ENCODE assay signal across 10 cellular contexts in genomic region chr5:180208038-180208434, GRCh38. TPM values are rescaled to one million over a fixed set of nuclear protein-coding genes. Genes with fewer than 3 reads are reported as not detected.
DNase-seq lines count a peak whose midpoint lies in the region; ATAC-seq and TF ChIP-seq lines count a peak whose summit lies in the region.
"Had no signal": no experiment of that assay in that cellular context is flagged by ENCODE, and none has a peak within 500 bp of the region (broad histone marks: within the 10 kb centered on the region; RNA-seq: fewer than 3 reads in every experiment).

No MANE protein-coding gene starts in this region.

- no peaks in the 10 kb centered on the region for H3K4me1 ChIP-seq in right cardiac atrium (ENCODE audit: control insufficient read depth, insufficient read depth, low read length)
- H3K4me1 ChIP-seq in smooth muscle cell (ENCODE audit: low read depth): no peaks in the 10 kb centered on the region
- H3K4me1 ChIP-seq: prostate gland had no signal

- H3K79me2 ChIP-seq in smooth muscle cell (ENCODE audit: low read depth): no peaks in the 10 kb centered on the region

- H2AFZ ChIP-seq in smooth muscle cell (ENCODE audit: low read depth): no peak overlapping the region

- H3K36me3 ChIP-seq in smooth muscle cell (ENCODE audit: low read depth): no peaks in the 10 kb centered on the region
- H3K36me3 ChIP-seq: prostate gland had no signal

- H3K27me3 ChIP-seq in right cardiac atrium (ENCODE audit: control insufficient read depth, insufficient read depth): no peaks in the 10 kb centered on the region
- H3K27me3 ChIP-seq in smooth muscle cell (ENCODE audit: low read depth): peaks cover 10% of the 10 kb centered on the region

- ATAC-seq in activated CD4-positive, alpha-beta T cell treated with anti-CD3 and anti-CD28 coated beads for 36 hours: no peak
- ATAC-seq in right cardiac atrium (no peak), GM18858 (IDR thresholded peaks at IDR 0.05; ENCODE audit: unreplicated experiment) (no peak)

- H3K9me3 Mint-ChIP-seq in activated CD4-positive, alpha-beta T cell treated with anti-CD3 and anti-CD28 coated beads for 36 hours (ENCODE audit: low read depth): no peaks in the 10 kb centered on the region
- H3K9me3 Mint-ChIP-seq in activated CD4-positive, alpha-beta T cell treated with anti-CD3 and anti-CD28 coated beads, Interleukin-2, amount 10 ng/mL, durations not matched to agents 7 days and 5 days: no peaks in the 10 kb centered on the region

- H3K27ac Mint-ChIP-seq in activated CD4-positive, alpha-beta T cell treated with anti-CD3 and anti-CD28 coated beads for 36 hours: no peak overlapping the region
- no peak overlapping the region for H3K27ac Mint-ChIP-seq in activated CD4-positive, alpha-beta T cell treated with anti-CD3 and anti-CD28 coated beads, Interleukin-2, amount 10 ng/mL, durations not matched to agents 7 days and 5 days

- H3K4me1 Mint-ChIP-seq in activated CD4-positive, alpha-beta T cell treated with anti-CD3 and anti-CD28 coated beads for 36 hours: peaks cover 8% of the 10 kb centered on the region
- H3K4me1 Mint-ChIP-seq in activated CD4-positive, alpha-beta T cell treated with anti-CD3 and anti-CD28 coated beads, Interleukin-2, amount 10 ng/mL, durations not matched to agents 7 days and 5 days: peaks cover 7% of the 10 kb centered on the region

- peak overlapping the region; percentile 82 for H3K4me2 ChIP-seq in smooth muscle cell

- no peak overlapping the region for H3K9ac ChIP-seq in smooth muscle cell (ENCODE audit: low read depth)

- CTCF ChIA-PET in activated CD4-positive, alpha-beta T cell treated with anti-CD3 and anti-CD28 coated beads for 36 hours (lab: Charles Lee): interaction anchor here (0.5 to 2.9 kb wide), 9 partner anchors 23 to 442 kb away, joined by 3 to 15 read pairs (median 3); no protein-coding TSS in a partner anchor
- CTCF ChIA-PET in activated CD4-positive, alpha-beta T cell treated with anti-CD3 and anti-CD28 coated beads, Interleukin-2, amount 10 ng/mL, durations not matched to agents 7 days and 5 days (lab: Charles Lee): interaction anchor here (1.2 to 1.9 kb wide), 4 partner anchors 14 to 121 kb away, joined by 3 to 7 read pairs (median 4); no protein-coding TSS in a partner anchor

- TF ChIP-seq CTCF in VCaP (conservative IDR thresholded peaks at IDR 0.05): no peak
- TF ChIP-seq CTCF in smooth muscle cell (IDR thresholded peaks at IDR 0.05; ENCODE audit: borderline replicate concordance, insufficient read depth, poor library complexity, severe bottlenecking): no peak

- intact Hi-C loops in activated CD4-positive, alpha-beta T cell treated with anti-CD3 and anti-CD28 coated beads for 36 hours (cut with DNase I, micrococcal nuclease): no loop called here
- intact Hi-C loops in right cardiac atrium (cut with DNase I): no loop called here

- no peaks in the 10 kb centered on the region for H3K9me3 ChIP-seq in right cardiac atrium (ENCODE audit: control insufficient read depth, low read length)
- H3K9me3 ChIP-seq in smooth muscle cell (replicated peaks; ENCODE audit: low read depth): no peaks in the 10 kb centered on the region
- H3K9me3 ChIP-seq: prostate gland had no signal

- peak overlapping the region; percentile 75; the same call in 1 of the 2 replicates for H3K27ac ChIP-seq in VCaP
- H3K27ac ChIP-seq in right cardiac atrium (ENCODE audit: low read length): no peak overlapping the region
- H3K27ac ChIP-seq in smooth muscle cell (ENCODE audit: low read depth): no peak overlapping the region
- H3K27ac ChIP-seq: prostate gland had no signal

- H3K4me3 Mint-ChIP-seq in activated CD4-positive, alpha-beta T cell treated with anti-CD3 and anti-CD28 coated beads for 36 hours: peak overlapping the region; percentile 25
- no peak overlapping the region for H3K4me3 Mint-ChIP-seq in activated CD4-positive, alpha-beta T cell treated with anti-CD3 and anti-CD28 coated beads, Interleukin-2, amount 10 ng/mL, durations not matched to agents 7 days and 5 days

- 32% methylated on average over 14 of the region's 14 CpGs for WGBS in right cardiac atrium
- 70% methylated on average over 14 of the region's 14 CpGs for WGBS in smooth muscle cell (ENCODE audit: low lambda C conversion rate)

- H3K27me3 Mint-ChIP-seq in activated CD4-positive, alpha-beta T cell treated with anti-CD3 and anti-CD28 coated beads for 36 hours: peaks cover 40% of the 10 kb centered on the region
- peaks cover 25% of the 10 kb centered on the region for H3K27me3 Mint-ChIP-seq in activated CD4-positive, alpha-beta T cell treated with anti-CD3 and anti-CD28 coated beads, Interleukin-2, amount 10 ng/mL, durations not matched to agents 7 days and 5 days

- no peaks in the 10 kb centered on the region for H3F3A ChIP-seq in smooth muscle cell (ENCODE audit: low read depth)

- POLR2A ChIA-PET in activated CD4-positive, alpha-beta T cell treated with anti-CD3 and anti-CD28 coated beads for 36 hours (lab: Charles Lee): no interaction called here
- POLR2A ChIA-PET in activated CD4-positive, alpha-beta T cell treated with anti-CD3 and anti-CD28 coated beads, Interleukin-2, amount 10 ng/mL, durations not matched to agents 7 days and 5 days (lab: Charles Lee): no interaction called here

- peak overlapping the region; percentile 74 for H3K4me3 ChIP-seq in right cardiac atrium (ENCODE audit: low read length)
- H3K4me3 ChIP-seq in smooth muscle cell: no peak overlapping the region

- no peaks in the 10 kb centered on the region for H3K36me3 Mint-ChIP-seq in activated CD4-positive, alpha-beta T cell treated with anti-CD3 and anti-CD28 coated beads for 36 hours (ENCODE audit: low read depth)
- no peaks in the 10 kb centered on the region for H3K36me3 Mint-ChIP-seq in activated CD4-positive, alpha-beta T cell treated with anti-CD3 and anti-CD28 coated beads, Interleukin-2, amount 10 ng/mL, durations not matched to agents 7 days and 5 days (ENCODE audit: low read depth)

- no peaks in the 10 kb centered on the region for H4K20me1 ChIP-seq in smooth muscle cell (ENCODE audit: low read depth)

- DNase-seq in activated CD4-positive, alpha-beta T cell treated with anti-CD3 and anti-CD28 coated beads for 36 hours: no peak
- no peak for DNase-seq in activated CD4-positive, alpha-beta T cell treated with anti-CD3 and anti-CD28 coated beads, Interleukin-2, amount 10 ng/mL, durations not matched to agents 7 days and 5 days
- DNase-seq in right cardiac atrium: no peak
- no peak for DNase-seq in smooth muscle cell (lab: John Stamatoyannopoulos, UW; ENCODE audit: unreplicated experiment)
- DNase-seq in NCI-H69 (lab: John Stamatoyannopoulos, UW): no peak
- DNase-seq in SW480 (ENCODE audit: low spot score): no peak

RNA-seq across cellular contexts. Expression of gene RASGEF1C, which starts 1.0 kb away (rescaled TPM):
- not detected for total RNA-seq in activated CD4-positive, alpha-beta T cell treated with anti-CD3 and anti-CD28 coated beads for 36 hours
- not detected for total RNA-seq in activated CD4-positive, alpha-beta T cell treated with anti-CD3 and anti-CD28 coated beads, Interleukin-2, amount 10 ng/mL, durations not matched to agents 7 days and 5 days
- total RNA-seq in right cardiac atrium (under 1 TPM; 0.39 to 0.82 (median 0.57) TPM), smooth muscle cell (0.81 TPM in 1 of 2 replicates, not detected in the other)
- polyA plus RNA-seq in right cardiac atrium (0.50 TPM), smooth muscle cell (0.14 and 0.25 TPM in 2 replicates)
- total RNA-seq: bronchial epithelial cell had no signal
